10 cellular contexts compared by ENCODE assay signal in the genomic region with DNA sequence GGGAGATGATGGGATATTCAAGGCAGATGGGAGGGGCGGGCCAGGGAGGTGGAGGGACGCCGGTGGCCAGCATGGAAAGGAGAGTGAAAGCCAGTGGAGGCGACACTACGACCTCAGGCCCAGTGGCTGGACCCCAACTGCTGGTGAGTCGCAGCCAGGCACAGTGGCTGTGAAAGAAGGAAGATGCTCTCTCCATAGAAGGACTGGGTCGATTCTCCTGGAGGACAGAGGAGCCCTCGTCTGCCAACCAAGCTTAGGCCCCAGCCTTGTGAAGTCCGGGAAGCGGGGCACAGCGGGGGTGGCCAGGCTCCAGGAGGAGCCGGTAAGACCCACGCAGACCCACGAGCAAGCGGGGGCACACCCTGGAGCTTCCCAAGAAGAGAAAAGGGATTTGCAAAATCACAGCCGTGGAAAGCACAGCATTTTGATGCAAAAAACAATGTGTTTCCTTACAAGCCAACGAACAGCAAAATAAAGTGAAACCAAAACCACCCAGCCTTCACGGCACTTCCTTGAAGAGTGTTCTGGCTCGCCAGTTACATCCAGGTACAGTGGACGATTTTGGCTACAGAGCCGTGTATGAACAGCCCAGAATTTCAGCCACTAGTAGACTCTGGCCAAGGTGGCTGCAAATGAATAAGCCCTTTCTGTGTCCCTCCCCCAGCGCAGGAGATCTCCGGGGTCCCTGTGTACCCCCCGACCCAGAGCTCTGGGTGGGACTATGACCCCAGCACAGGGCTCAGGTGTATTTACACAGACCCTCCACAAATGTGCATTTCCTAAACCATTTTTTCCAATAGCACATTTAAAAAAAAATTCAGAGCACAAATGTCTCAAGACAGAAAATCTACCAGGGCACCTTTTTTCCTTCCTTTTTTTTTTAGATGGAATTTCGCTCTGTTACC.
DNase-seq lines count a peak whose midpoint lies in the region; ATAC-seq and TF ChIP-seq lines count a peak whose summit lies in the region.
"Had no signal": no experiment of that assay in that cellular context is flagged by ENCODE, and none has a peak within 500 bp of the region (broad histone marks: within the 10 kb centered on the region; RNA-seq: fewer than 3 reads in every experiment).

No MANE protein-coding gene starts in this region.

- H2BK12ac ChIP-seq in neuronal stem cell (ENCODE audit: low read length) (no peak overlapping the region), trophoblast cell (ENCODE audit: low read length) (no peak overlapping the region)

- POLR2A ChIA-PET in CD4-positive, alpha-beta T cell (lab: Charles Lee) = no interaction called here

- H3K4me1 ChIP-seq in neuronal stem cell (ENCODE audit: control insufficient read depth in 2 of 2, insufficient read depth in 1 of 2, low read depth in 1 of 2, low read length in 2 of 2) (peaks cover 0 to 6% of the 10 kb centered on the region in 2 donors), tibial nerve (peaks cover 0 to 3% (median 0%) of the 10 kb centered on the region in 4 donors), trophoblast cell (ENCODE audit: control insufficient read depth in 1 of 2, insufficient read depth in 2 of 2, low read length in 2 of 2) (peaks cover 2% of the 10 kb centered on the region in 2 experiments)

- CTCF ChIA-PET in CD4-positive, alpha-beta T cell (lab: Charles Lee) = no interaction called here

- peak overlapping the region; percentile 39 for H3K27ac ChIP-seq in CD4-positive, alpha-beta T cell (ENCODE audit: low read depth, low read length)
- H3K27ac ChIP-seq in neuronal stem cell (replicated peaks; ENCODE audit: low read length) (no peak overlapping the region), tibial nerve (peak overlapping the region in 1 of 4 donors; percentile 72), trophoblast cell (ENCODE audit: low read depth, low read length) (no peak overlapping the region)

- no peaks in the 10 kb centered on the region for H3K79me2 ChIP-seq in trophoblast cell (ENCODE audit: control insufficient read depth, insufficient read depth, low read length, poor library complexity)

- no peaks in the 10 kb centered on the region for H3K9me3 Mint-ChIP-seq in CD4-positive, alpha-beta T cell
- no peaks in the 10 kb centered on the region for H3K9me3 Mint-ChIP-seq in activated naive CD8-positive, alpha-beta T cell treated with anti-CD3 and anti-CD28 coated beads, Interleukin-2, amount 50 U/mL, for 24 hours

- peak overlapping the region; percentile 83 for H3K27ac Mint-ChIP-seq in CD4-positive, alpha-beta T cell
- H3K27ac Mint-ChIP-seq in activated naive CD8-positive, alpha-beta T cell treated with anti-CD3 and anti-CD28 coated beads, Interleukin-2, amount 50 U/mL, for 24 hours = peak overlapping the region; percentile 86

- no peak overlapping the region for H4K91ac ChIP-seq in neuronal stem cell (ENCODE audit: low read depth, low read length, poor library complexity)
- H4K91ac ChIP-seq in trophoblast cell (ENCODE audit: low read depth, low read length) = no peak overlapping the region

- TF ChIP-seq POLR2A in tibial nerve (IDR thresholded peaks at IDR 0.05) = no peak

- peaks cover 4% of the 10 kb centered on the region for H3K36me3 Mint-ChIP-seq in CD4-positive, alpha-beta T cell (ENCODE audit: low read depth)
- no peaks in the 10 kb centered on the region for H3K36me3 Mint-ChIP-seq in activated naive CD8-positive, alpha-beta T cell treated with anti-CD3 and anti-CD28 coated beads, Interleukin-2, amount 50 U/mL, for 24 hours (ENCODE audit: low read depth)

- H2BK120ac ChIP-seq in neuronal stem cell (ENCODE audit: low read depth, low read length) = peak overlapping the region; percentile 52
- no peak overlapping the region for H2BK120ac ChIP-seq in trophoblast cell (ENCODE audit: insufficient read depth, low read length, poor library complexity)

- peak overlapping the region; percentile 93 for H3K4me3 Mint-ChIP-seq in CD4-positive, alpha-beta T cell
- peak overlapping the region; percentile 77 for H3K4me3 Mint-ChIP-seq in activated naive CD8-positive, alpha-beta T cell treated with anti-CD3 and anti-CD28 coated beads, Interleukin-2, amount 50 U/mL, for 24 hours

- H3K4ac ChIP-seq in neuronal stem cell (ENCODE audit: low read length) (peak overlapping the region; percentile 68), trophoblast cell (ENCODE audit: low read depth, low read length) (no peak overlapping the region)

- H2BK5ac ChIP-seq in neuronal stem cell (ENCODE audit: low read length) (no peak overlapping the region), trophoblast cell (ENCODE audit: low read depth, low read length, poor library complexity) (no peak overlapping the region)

- no peak overlapping the region for H2AFZ ChIP-seq in neuronal stem cell (ENCODE audit: low read length)
- H2AFZ ChIP-seq in trophoblast cell (ENCODE audit: insufficient read depth, low read length, poor library complexity) = no peak overlapping the region

- ATAC-seq in CD4-positive, alpha-beta T cell (ENCODE audit: poor library complexity) = peak; percentile 84
- ATAC-seq in activated naive CD8-positive, alpha-beta T cell treated with anti-CD3 and anti-CD28 coated beads, Interleukin-2, amount 50 U/mL, for 24 hours = peak; percentile 52
- no peak for ATAC-seq in HG02571 (IDR thresholded peaks at IDR 0.05; ENCODE audit: unreplicated experiment)
- ATAC-seq: sciatic nerve had no signal

- H3K14ac ChIP-seq in neuronal stem cell (ENCODE audit: low read length) (peak overlapping the region; percentile 47), trophoblast cell (ENCODE audit: low read length) (no peak overlapping the region)

- H4K8ac ChIP-seq in neuronal stem cell (ENCODE audit: low read depth, low read length) (no peak overlapping the region), trophoblast cell (ENCODE audit: low read depth, low read length) (no peak overlapping the region)

- DNase-seq in CD4-positive, alpha-beta T cell = peak; percentile 5 to 44 (median 29)
- peak; percentile 36 for DNase-seq in NAMALWA (ENCODE audit: low spot score)
- peak; percentile 23 for DNase-seq in activated naive CD8-positive, alpha-beta T cell treated with anti-CD3 and anti-CD28 coated beads, Interleukin-2, amount 50 U/mL, for 24 hours
- DNase-seq in neuronal stem cell (ENCODE audit: low spot score) = no peak
- no peak for DNase-seq in tibial nerve (ENCODE audit: low spot score in 2 of 2)
- no peak for DNase-seq in ureter (ENCODE audit: low spot score)
- no peak for DNase-seq in trophoblast cell
- DNase-seq: anterior cingulate cortex had no signal

- H3K23ac ChIP-seq in neuronal stem cell (ENCODE audit: low read depth, low read length, poor library complexity) (no peak overlapping the region), trophoblast cell (ENCODE audit: low read length) (no peak overlapping the region)

- H4K12ac ChIP-seq in trophoblast cell (ENCODE audit: low read depth, low read length) = no peak overlapping the region

- no CpG with 5 or more reads among the region's 25 CpGs for WGBS in neuronal stem cell (ENCODE audit: extremely low coverage in 2 of 2, insufficient read length in 2 of 2, insufficient replicate concordance in 1 of 2), 2 donors
- 74 to 75% methylated on average over 24 to 25 of the region's 25 CpGs for WGBS in tibial nerve, 2 donors
- WGBS in trophoblast cell (ENCODE audit: extremely low coverage, insufficient coverage, insufficient read length) = no CpG with 5 or more reads among the region's 25 CpGs

- H3K79me1 ChIP-seq in neuronal stem cell (ENCODE audit: low read depth, low read length) (no peaks in the 10 kb centered on the region), trophoblast cell (ENCODE audit: low read length) (no peaks in the 10 kb centered on the region)

- intact Hi-C loops in CD4-positive, alpha-beta T cell (cut with DNase I, micrococcal nuclease) = no loop called here

- no peaks in the 10 kb centered on the region for H3K27me3 ChIP-seq in CD4-positive, alpha-beta T cell (ENCODE audit: control insufficient read depth, insufficient read depth, low read length)
- H3K27me3 ChIP-seq in neuronal stem cell (ENCODE audit: control insufficient read depth in 3 of 3, insufficient read depth in 3 of 3, low read depth in 1 of 3, low read length in 3 of 3) = no peaks in the 10 kb centered on the region
- H3K27me3 ChIP-seq in tibial nerve = peaks cover 0 to 13% of the 10 kb centered on the region in 2 donors
- H3K27me3 ChIP-seq in trophoblast cell (ENCODE audit: insufficient read depth, low read length) = no peaks in the 10 kb centered on the region

- TF ChIP-seq CTCF in CD4-positive, alpha-beta T cell (IDR thresholded peaks at IDR 0.05) = no peak
- no peak for TF ChIP-seq CTCF in tibial nerve (IDR thresholded peaks at IDR 0.05)

- H3K4me3 ChIP-seq in neuronal stem cell (ENCODE audit: low read length in 2 of 2) (no peak overlapping the region), tibial nerve (peak overlapping the region in 2 of 4 donors; percentile 40 to 45), trophoblast cell (ENCODE audit: low read depth, low read length) (no peak overlapping the region)

- H3K4me2 ChIP-seq in neuronal stem cell (ENCODE audit: insufficient read depth, low read length, poor library complexity, severe bottlenecking) (no peak overlapping the region), trophoblast cell (ENCODE audit: low read length) (no peak overlapping the region)

- H3K27me3 Mint-ChIP-seq in CD4-positive, alpha-beta T cell = no peaks in the 10 kb centered on the region
- H3K27me3 Mint-ChIP-seq in activated naive CD8-positive, alpha-beta T cell treated with anti-CD3 and anti-CD28 coated beads, Interleukin-2, amount 50 U/mL, for 24 hours = no peaks in the 10 kb centered on the region

- H3K9ac ChIP-seq in neuronal stem cell (ENCODE audit: low read depth, low read length, poor library complexity) = peak overlapping the region; percentile 63
- H3K9ac ChIP-seq in trophoblast cell (ENCODE audit: low read length) = no peak overlapping the region

- no peak for TF ChIP-seq EP300 in tibial nerve (IDR thresholded peaks at IDR 0.05)

- no peak overlapping the region for H2AK5ac ChIP-seq in neuronal stem cell (ENCODE audit: low read depth, low read length)
- no peak overlapping the region for H2AK5ac ChIP-seq in trophoblast cell (ENCODE audit: low read length)

- H3K18ac ChIP-seq in neuronal stem cell (ENCODE audit: low read length) (peak overlapping the region; percentile 74), trophoblast cell (ENCODE audit: low read length) (no peak overlapping the region)

- H3K9me3 ChIP-seq in CD4-positive, alpha-beta T cell (ENCODE audit: control insufficient read depth, low read length) = no peaks in the 10 kb centered on the region
- peaks cover 0 to 2% of the 10 kb centered on the region in 2 donors for H3K9me3 ChIP-seq in neuronal stem cell (replicated peaks in 1 of 2; ENCODE audit: control insufficient read depth in 2 of 2, insufficient read depth in 1 of 2, low read depth in 1 of 2, low read length in 2 of 2)
- H3K9me3 ChIP-seq in tibial nerve = no peaks in the 10 kb centered on the region
- peaks cover 2% of the 10 kb centered on the region for H3K9me3 ChIP-seq in trophoblast cell (ENCODE audit: insufficient read depth, low read depth, low read length)

- peak overlapping the region; percentile 49 for H2BK15ac ChIP-seq in neuronal stem cell (ENCODE audit: low read length)

- peaks cover 10% of the 10 kb centered on the region for H3K4me1 Mint-ChIP-seq in CD4-positive, alpha-beta T cell (ENCODE audit: low read depth)
- peaks cover 14% of the 10 kb centered on the region for H3K4me1 Mint-ChIP-seq in activated naive CD8-positive, alpha-beta T cell treated with anti-CD3 and anti-CD28 coated beads, Interleukin-2, amount 50 U/mL, for 24 hours

- H3K36me3 ChIP-seq in neuronal stem cell (replicated peaks in 1 of 2; ENCODE audit: control insufficient read depth in 2 of 2, insufficient read depth in 2 of 2, low read length in 2 of 2) (peaks cover 0 to 26% of the 10 kb centered on the region in 2 donors), tibial nerve (no peaks in the 10 kb centered on the region), trophoblast cell (ENCODE audit: control insufficient read depth in 1 of 2, insufficient read depth in 2 of 2, low read length in 2 of 2) (peaks cover 6 to 8% of the 10 kb centered on the region in 2 experiments)

Comparison
In these comparisons a context has a peak if more than half of its experiments do, and no peak if none do; other contexts are left out.
1. DNase-seq: peak in CD4-positive, alpha-beta T cell (10 of 10), NAMALWA (single experiment) and activated naive CD8-positive, alpha-beta T cell treated with anti-CD3 and anti-CD28 coated beads, Interleukin-2, amount 50 U/mL, for 24 hours (single experiment); none in neuronal stem cell (single experiment), tibial nerve (0 of 2), ureter (single experiment) and trophoblast cell (0 of 2).